Comparison of ENCODE assay signal across 2 cellular contexts in genomic region chr11:124612567-124613245, GRCh38.
TF ChIP-seq lines count a peak whose summit lies in the region.

No MANE protein-coding gene starts in this region.

TF ChIP-seq in HEK293, 187 proteins besides CTCF, POLR2A, EP300 and RAD21:
- no peak for TF ChIP-seq ZNF266 (tag by site-specific recombination; IDR thresholded peaks at IDR 0.05; ENCODE audit: low read depth)
- TF ChIP-seq KLF17 (tag by site-specific recombination; IDR thresholded peaks at IDR 0.05) = no peak
- 0 out of 2 replicates have a peak, but pooled peaks have one; percentile 57 for TF ChIP-seq REST (tag by site-specific recombination; IDR thresholded peaks at IDR 0.05)
- TF ChIP-seq ZSCAN4 (tag by site-specific recombination; IDR thresholded peaks at IDR 0.05) = no peak

TF ChIP-seq in K562, 482 proteins besides CTCF, POLR2A, EP300 and RAD21:
- TF ChIP-seq ZBED1 (IDR thresholded peaks at IDR 0.05) (no peak), ATF3 (IDR thresholded peaks at IDR 0.05) (no peak), ATF3 (CRISPR knock-in tag; conservative IDR thresholded peaks at IDR 0.05) (no peak), REST (CRISPR knock-in tag; IDR thresholded peaks at IDR 0.05; ENCODE audit: low read depth) (0 out of 2 replicates have a peak, but pooled peaks have one; percentile 31), HNRNPK (IDR thresholded peaks at IDR 0.05; ENCODE audit: low read depth, low read length, poor library complexity, severe bottlenecking) (no peak), GATA2 (CRISPR knock-in tag; IDR thresholded peaks at IDR 0.05) (no peak), NFIC (IDR thresholded peaks at IDR 0.05) (no peak), ZBTB7A (IDR thresholded peaks at IDR 0.05; ENCODE audit: borderline replicate concordance, control insufficient read depth, low read depth, low read length) (no peak), BRF1 (IDR thresholded peaks at IDR 0.05; ENCODE audit: borderline replicate concordance, extremely low read depth, insufficient read length) (no peak), SRSF9 (IDR thresholded peaks at IDR 0.05; ENCODE audit: borderline replicate concordance, low read depth, low read length) (no peak), JUN (IDR thresholded peaks at IDR 0.05; ENCODE audit: borderline replicate concordance, low read depth, low read length) (no peak), JUN (CRISPR knock-in tag; IDR thresholded peaks at IDR 0.05; ENCODE audit: borderline replicate concordance) (no peak), ZNF212 (CRISPR knock-in tag; IDR thresholded peaks at IDR 0.05) (no peak), ZNF316 (IDR thresholded peaks at IDR 0.05) (peak; percentile 86), TCF7L2 (IDR thresholded peaks at IDR 0.05; ENCODE audit: low read depth, low read length) (no peak), C11orf30 (IDR thresholded peaks at IDR 0.05; ENCODE audit: low read depth) (peak; percentile 84), MIER1 (IDR thresholded peaks at IDR 0.05; ENCODE audit: low read depth) (no peak), IRF9 (tag; IDR thresholded peaks at IDR 0.05) (no peak), U2AF1 (optimal IDR thresholded peaks at IDR 0.05; ENCODE audit: low read depth, low read length) (no peak), ZNF551 (CRISPR knock-in tag; IDR thresholded peaks at IDR 0.05) (no peak), MAFF (IDR thresholded peaks at IDR 0.05; ENCODE audit: low read length) (peak; percentile 71), IRF2 (CRISPR knock-in tag; IDR thresholded peaks at IDR 0.05) (no peak), MAFK (IDR thresholded peaks at IDR 0.05; ENCODE audit: low read length) (peak; percentile 81), MAFG (tag; conservative IDR thresholded peaks at IDR 0.05) (peak; percentile 77), SETDB1 (IDR thresholded peaks at IDR 0.05; ENCODE audit: low read length) (no peak), ZBTB49 (CRISPR knock-in tag; IDR thresholded peaks at IDR 0.05; ENCODE audit: borderline replicate concordance) (no peak)
TF ChIP-seq in K562: peak in this region for 6.
